In genomic region chr12:6539276-6540134, GRCh38 we compare ENCODE assay signal across 1 cellular context.
TF ChIP-seq lines count a peak whose summit lies in the region.

No MANE protein-coding gene starts in this region.

TF ChIP-seq in GM12878, 131 proteins besides CTCF, POLR2A, EP300 and RAD21:
- TF ChIP-seq PBX3 (IDR thresholded peaks at IDR 0.05; ENCODE audit: insufficient replicate concordance, low read depth, low read length) = peak; percentile 5
- TF ChIP-seq IKZF2 (IDR thresholded peaks at IDR 0.05) = no peak
- no peak for TF ChIP-seq NFYA (IDR thresholded peaks at IDR 0.05; ENCODE audit: borderline replicate concordance, low read depth, low read length)
- TF ChIP-seq MXI1 (IDR thresholded peaks at IDR 0.05; ENCODE audit: low read depth, low read length) = no peak
- no peak for TF ChIP-seq PAX5 (IDR thresholded peaks at IDR 0.05; ENCODE audit: borderline replicate concordance, low read depth, low read length)
- TF ChIP-seq MYB (IDR thresholded peaks at IDR 0.05; ENCODE audit: borderline replicate concordance, low read depth, low read length) = no peak
- no peak for TF ChIP-seq TARDBP (IDR thresholded peaks at IDR 0.05; ENCODE audit: borderline replicate concordance)
- TF ChIP-seq RELA (IDR thresholded peaks at IDR 0.05; ENCODE audit: borderline replicate concordance, partially characterized antibody) = no peak
- TF ChIP-seq IKZF1 (conservative IDR thresholded peaks at IDR 0.05) = no peak
- TF ChIP-seq POU2F2 (IDR thresholded peaks at IDR 0.05; ENCODE audit: borderline replicate concordance, low read depth, low read length) = no peak; the same call in 1 of the 3 replicates
- no peak for TF ChIP-seq KAT2A (conservative IDR thresholded peaks at IDR 0.05; ENCODE audit: control insufficient read depth, low read depth, low read length)
- TF ChIP-seq HDGF (IDR thresholded peaks at IDR 0.05) = 0 out of 2 replicates have a peak, but pooled peaks have one; percentile 15
- TF ChIP-seq STAT3 (IDR thresholded peaks at IDR 0.05; ENCODE audit: low read depth, low read length) = no peak
- 0 out of 2 replicates have a peak, but pooled peaks have one; percentile 12 for TF ChIP-seq YY1 (IDR thresholded peaks at IDR 0.05; ENCODE audit: low read depth, low read length)
- no peak for TF ChIP-seq NR2F1 (conservative IDR thresholded peaks at IDR 0.05)
